1 cellular context compared by ENCODE assay signal in genomic region chr11:57244911-57245310, GRCh38.
TF ChIP-seq lines count a peak whose summit lies in the region.

No MANE protein-coding gene starts in this region.

TF ChIP-seq in endothelial cell of umbilical vein, 7 proteins besides CTCF, POLR2A, EP300 and RAD21:
- TF ChIP-seq POLR2AphosphoS5 (IDR thresholded peaks at IDR 0.05; ENCODE audit: insufficient read depth, low read depth, low read length), result no peak
- TF ChIP-seq, protein P1, sequence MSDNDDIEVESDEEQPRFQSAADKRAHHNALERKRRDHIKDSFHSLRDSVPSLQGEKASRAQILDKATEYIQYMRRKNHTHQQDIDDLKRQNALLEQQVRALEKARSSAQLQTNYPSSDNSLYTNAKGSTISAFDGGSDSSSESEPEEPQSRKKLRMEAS (IDR thresholded peaks at IDR 0.05; ENCODE audit: insufficient read depth, insufficient read length), result no peak
- no peak for TF ChIP-seq FOS (IDR thresholded peaks at IDR 0.05; ENCODE audit: borderline replicate concordance, insufficient read depth, low read length)
- TF ChIP-seq GATA2 (IDR thresholded peaks at IDR 0.05; ENCODE audit: insufficient read depth, insufficient read length, low read depth, low read length), result no peak
- no peak for TF ChIP-seq EZH2 (IDR thresholded peaks at IDR 0.05; ENCODE audit: borderline replicate concordance, low read depth, low read length, severe bottlenecking)
- no peak for TF ChIP-seq MYC (IDR thresholded peaks at IDR 0.05; ENCODE audit: low read depth, low read length)
- TF ChIP-seq JUN (IDR thresholded peaks at IDR 0.05; ENCODE audit: borderline replicate concordance, insufficient read depth, insufficient read length, low read depth), result no peak
